Comparison of ENCODE assay signal across 8 cellular contexts in the genomic region with DNA sequence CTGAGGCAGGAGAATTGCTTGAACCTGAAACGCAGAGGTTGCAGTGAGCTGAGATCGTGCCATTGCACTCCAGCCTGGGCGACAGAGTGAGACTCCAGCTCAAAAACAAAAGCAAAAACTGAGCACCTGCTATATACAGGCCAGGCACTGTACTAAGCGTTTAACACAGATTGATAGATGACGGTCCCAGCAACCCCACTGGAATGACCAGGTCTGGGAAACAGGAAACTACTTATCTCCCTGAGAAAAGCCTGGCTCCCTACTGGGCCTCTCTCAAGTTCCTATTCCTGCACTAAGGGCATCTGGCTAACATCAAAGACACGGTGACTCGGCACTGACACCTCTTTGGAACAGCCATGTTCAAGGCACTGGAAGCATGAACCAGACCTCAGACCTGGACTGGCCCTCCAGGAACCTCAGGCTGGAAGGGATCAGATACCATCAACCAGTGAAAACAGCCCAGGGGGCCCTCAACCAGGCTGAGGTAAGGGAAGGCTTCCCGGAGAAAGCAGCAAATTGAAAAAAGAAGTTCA. TPM values are rescaled to one million over a fixed set of nuclear protein-coding genes. Genes with fewer than 3 reads are reported as not detected.
DNase-seq lines count a peak whose midpoint lies in the region; ATAC-seq and TF ChIP-seq lines count a peak whose summit lies in the region.

No MANE protein-coding gene starts in this region.

- H3K9me3 Mint-ChIP-seq in CD4-positive, CD25-positive, alpha-beta regulatory T cell = peaks cover 0 to 2% (median 0%) of the 10 kb centered on the region in 7 donors

- H3K27ac Mint-ChIP-seq in CD4-positive, CD25-positive, alpha-beta regulatory T cell = peak overlapping the region; percentile 36 to 99 (median 60)

- H3K27me3 ChIP-seq in CD4-positive, CD25-positive, alpha-beta regulatory T cell (ENCODE audit: control insufficient read depth, insufficient read depth, low read length) = no peaks in the 10 kb centered on the region

- H3K27me3 Mint-ChIP-seq in CD4-positive, CD25-positive, alpha-beta regulatory T cell = no peaks in the 10 kb centered on the region

- H3K4me1 Mint-ChIP-seq in CD4-positive, CD25-positive, alpha-beta regulatory T cell = peaks cover 9 to 55% (median 40%) of the 10 kb centered on the region in 4 donors

- WGBS in mesodermal cell (ENCODE audit: insufficient coverage in 2 of 2), 2 experiments = 54 to 64% methylated on average over 8 of the region's 8 CpGs

- no peak for TF ChIP-seq POLR2A in GM18505 (IDR thresholded peaks at IDR 0.05; ENCODE audit: borderline replicate concordance, extremely low read depth, insufficient read depth, insufficient read length)

- no peak for ATAC-seq in CD4-positive, CD25-positive, alpha-beta regulatory T cell (ENCODE audit: low read depth in 2 of 2)
- no peak for ATAC-seq in GM18505 (IDR thresholded peaks at IDR 0.05; ENCODE audit: unreplicated experiment)
- no peak for ATAC-seq in HG02759 (IDR thresholded peaks at IDR 0.05; ENCODE audit: unreplicated experiment)

- H3K36me3 ChIP-seq in CD4-positive, CD25-positive, alpha-beta regulatory T cell (ENCODE audit: control insufficient read depth, insufficient read depth, low read length) = peaks cover 3% of the 10 kb centered on the region
- peaks cover 23% of the 10 kb centered on the region for H3K36me3 ChIP-seq in mesodermal cell (ENCODE audit: control insufficient read depth, insufficient read depth, low read length)

- H3K4me1 ChIP-seq in CD4-positive, CD25-positive, alpha-beta regulatory T cell (ENCODE audit: control insufficient read depth, insufficient read depth, low read length, poor library complexity, severe bottlenecking) = peaks cover 47% of the 10 kb centered on the region
- peaks cover 46% of the 10 kb centered on the region for H3K4me1 ChIP-seq in mesodermal cell (ENCODE audit: control insufficient read depth, insufficient read depth, low read length, poor library complexity, severe bottlenecking)

- H3K36me3 Mint-ChIP-seq in CD4-positive, CD25-positive, alpha-beta regulatory T cell = peaks cover 18% of the 10 kb centered on the region

- no peak for DNase-seq in CD4-positive, CD25-positive, alpha-beta regulatory T cell
- peak; percentile 78 for DNase-seq in M059J (ENCODE audit: low read depth)
- DNase-seq in dermis blood vessel endothelial cell = peak; percentile 61
- DNase-seq in NCI-H1436 (lab: John Stamatoyannopoulos, UW) = no peak
- DNase-seq in NCI-H1105 treated with DMSO at 0.1 percent for 48 hours (lab: John Stamatoyannopoulos, UW) = no peak

- no peak overlapping the region for H3K4me3 Mint-ChIP-seq in CD4-positive, CD25-positive, alpha-beta regulatory T cell

- H3K9me3 ChIP-seq in CD4-positive, CD25-positive, alpha-beta regulatory T cell (ENCODE audit: control insufficient read depth in 2 of 2, low read length in 2 of 2) = no peaks in the 10 kb centered on the region
- H3K9me3 ChIP-seq in mesodermal cell (ENCODE audit: control insufficient read depth, low read length) = peaks cover 6% of the 10 kb centered on the region

- no peak overlapping the region for H3K4me3 ChIP-seq in CD4-positive, CD25-positive, alpha-beta regulatory T cell (ENCODE audit: low read depth, low read length)
- H3K4me3 ChIP-seq in mesodermal cell (ENCODE audit: extremely low read depth, insufficient read depth, low read length, poor library complexity, severe bottlenecking) = no peak overlapping the region

- peak overlapping the region; percentile 80 for H3K27ac ChIP-seq in CD4-positive, CD25-positive, alpha-beta regulatory T cell (ENCODE audit: insufficient read depth, low read length, poor library complexity, severe bottlenecking)
- peak overlapping the region; percentile 92 for H3K27ac ChIP-seq in mesodermal cell (ENCODE audit: low read depth, low read length, severe bottlenecking)

RNA-seq across cellular contexts. Expression of a gene that starts 16.6 kb away (rescaled TPM):
- total RNA-seq in CD4-positive, CD25-positive, alpha-beta regulatory T cell = 136 TPM
- 10 to 100 TPM; 24.7 to 43.7 (median 29.5) TPM for polyA plus RNA-seq in CD4-positive, CD25-positive, alpha-beta regulatory T cell
- 17.7 and 44.7 TPM in 2 replicates for total RNA-seq in M059J (2014; rRNA removed; shearing (Covaris generic))
- 80.0 and 127 TPM in 2 replicates for total RNA-seq in dermis blood vessel endothelial cell
- 54.9 TPM for polyA plus RNA-seq in mesodermal cell (2013, experiment 1 of 2)
- 42.9 TPM for polyA plus RNA-seq in mesodermal cell (2013, experiment 2 of 2)

RNA-seq across cellular contexts. Expression of a gene that starts 58.3 kb away (rescaled TPM):
- total RNA-seq in CD4-positive, CD25-positive, alpha-beta regulatory T cell = 11.2 TPM
- polyA plus RNA-seq in CD4-positive, CD25-positive, alpha-beta regulatory T cell = 10 to 100 TPM; 13.6 to 16.8 (median 14.0) TPM
- 17.7 and 28.7 TPM in 2 replicates for total RNA-seq in M059J (2014; rRNA removed; shearing (Covaris generic))
- 35.7 and 60.4 TPM in 2 replicates for total RNA-seq in dermis blood vessel endothelial cell
- 56.6 TPM for polyA plus RNA-seq in mesodermal cell (2013, experiment 1 of 2)
- polyA plus RNA-seq in mesodermal cell (2013, experiment 2 of 2) = 45.7 TPM

Comparison
In these comparisons a context has a peak if more than half of its experiments do, and no peak if none do; other contexts are left out.
1. DNase-seq: peak in M059J (single experiment) and dermis blood vessel endothelial cell (single experiment); none in CD4-positive, CD25-positive, alpha-beta regulatory T cell (0 of 3), NCI-H1436 (single experiment) and NCI-H1105 treated with DMSO at 0.1 percent for 48 hours (single experiment).